8 cellular contexts compared by ENCODE assay signal in genomic region chr1:12594966-12595838, GRCh38. TPM values are rescaled to one million over a fixed set of nuclear protein-coding genes. Genes with fewer than 3 reads are reported as not detected.
A peak's percentile ranks its signal among the peaks of the same experiment; 100 is the strongest.
DNase-seq lines count a peak whose midpoint lies in the region; ATAC-seq, FAIRE-seq and TF ChIP-seq lines count a peak whose summit lies in the region.

No MANE protein-coding gene starts in this region.

- H3K4me1 Mint-ChIP-seq in Caco-2 (ENCODE audit: low read depth, unreplicated experiment) (peaks cover 35% of the 10 kb centered on the region), brain (peaks cover 49% of the 10 kb centered on the region)

- CTCF ChIA-PET in Caco-2 (lab: Charles Lee): interaction anchor here (2.4 kb wide), 1 partner anchor 24 kb away, joined by 8 read pairs; no protein-coding TSS in a partner anchor

- H3K27ac Mint-ChIP-seq in Caco-2 (ENCODE audit: unreplicated experiment) (peak overlapping the region; percentile 33), brain (peak overlapping the region; percentile 52 to 87 (median 62))

- H3K27me3 Mint-ChIP-seq in Caco-2 (ENCODE audit: insufficient read depth, unreplicated experiment) (no peaks in the 10 kb centered on the region), brain (no peaks in the 10 kb centered on the region)

- no peaks in the 10 kb centered on the region for H3K9me3 ChIP-seq in Caco-2

- peaks cover 31% of the 10 kb centered on the region for H3K36me3 Mint-ChIP-seq in Caco-2 (ENCODE audit: insufficient read depth, unreplicated experiment)
- peaks cover 4% of the 10 kb centered on the region for H3K36me3 Mint-ChIP-seq in brain

- DNase-seq in Caco-2: no peak
- DNase-seq in NCI-H510A (lab: John Stamatoyannopoulos, UW): peak; percentile 77
- peak; percentile 92 for DNase-seq in iPS-NIHi11 (ENCODE audit: low spot score)
- DNase-seq in sciatic nerve (ENCODE audit: low spot score): peak; percentile 87
- DNase-seq in NCI-H1436 treated with DMSO at 0.1 percent for 48 hours (lab: John Stamatoyannopoulos, UW): no peak
- no peak for DNase-seq in GM19239 (ENCODE audit: insufficient read length, low spot score)

- intact Hi-C loops in Caco-2 (cut with micrococcal nuclease; ENCODE audit: unreplicated experiment) (no loop called here), sciatic nerve (cut with DNase I) (no loop called here)

- FAIRE-seq in GM19239 (lab: Jason Lieb, UNC): no peak

- peaks cover 10% of the 10 kb centered on the region for H3K4me1 ChIP-seq in Caco-2

- no peaks in the 10 kb centered on the region for H3K36me3 ChIP-seq in Caco-2 (ENCODE audit: control insufficient read depth, insufficient read depth, low read length)

- ATAC-seq in sciatic nerve (peak; percentile 37), HG02759 (IDR thresholded peaks at IDR 0.05; ENCODE audit: unreplicated experiment) (no peak)

- no peak for TF ChIP-seq CTCF in Caco-2 (IDR thresholded peaks at IDR 0.05; ENCODE audit: insufficient read depth in 1 of 2, low read depth in 1 of 2, low read length in 1 of 2, severe bottlenecking in 1 of 2, unreplicated experiment in 1 of 2)
- TF ChIP-seq CTCF in brain (conservative IDR thresholded peaks at IDR 0.05): no peak

- POLR2A ChIA-PET in Caco-2 (lab: Charles Lee): no interaction called here

- no peaks in the 10 kb centered on the region for H3K27me3 ChIP-seq in Caco-2 (replicated peaks; ENCODE audit: control insufficient read depth, insufficient read depth, low read length)

- H3K9me3 Mint-ChIP-seq in Caco-2 (ENCODE audit: unreplicated experiment) (no peaks in the 10 kb centered on the region), brain (peaks cover 0 to 6% (median 0%) of the 10 kb centered on the region in 5 experiments)

- H3K4me3 Mint-ChIP-seq in Caco-2 (ENCODE audit: unreplicated experiment): peak overlapping the region; percentile 25
- peak overlapping the region; percentile 65 to 78 (median 67) for H3K4me3 Mint-ChIP-seq in brain

- H3K4me3 ChIP-seq in Caco-2 (ENCODE audit: low read depth, low read length): no peak overlapping the region

- no TSS peak for BruUV-seq in Caco-2 (replicated peaks; lab: Mats Ljungman, UMichigan)

RNA-seq across cellular contexts. Expression of gene DHRS3, which starts 22.8 kb away (rescaled TPM):
- total RNA-seq in Caco-2 (2022) (59.4 and 64.6 TPM in 2 replicates), sciatic nerve (271 TPM)
- 15.9 TPM for polyA plus RNA-seq in brain (ENCODE audit: insufficient read depth, low read depth, low replicate concordance)

RNA-seq across cellular contexts. Expression of gene AADACL4, which starts 48.7 kb away (rescaled TPM):
- not detected in 2 replicates for total RNA-seq in Caco-2 (2022)
- not detected for polyA plus RNA-seq in brain (ENCODE audit: insufficient read depth, low read depth, low replicate concordance)
- total RNA-seq in sciatic nerve: not detected

Comparison
In these comparisons a context has a peak if more than half of its experiments do, and no peak if none do; other contexts are left out.
1. DNase-seq: peak in NCI-H510A (single experiment), iPS-NIHi11 (single experiment) and sciatic nerve (single experiment); none in Caco-2 (0 of 2), NCI-H1436 treated with DMSO at 0.1 percent for 48 hours (single experiment) and GM19239 (single experiment).